In the genomic region with DNA sequence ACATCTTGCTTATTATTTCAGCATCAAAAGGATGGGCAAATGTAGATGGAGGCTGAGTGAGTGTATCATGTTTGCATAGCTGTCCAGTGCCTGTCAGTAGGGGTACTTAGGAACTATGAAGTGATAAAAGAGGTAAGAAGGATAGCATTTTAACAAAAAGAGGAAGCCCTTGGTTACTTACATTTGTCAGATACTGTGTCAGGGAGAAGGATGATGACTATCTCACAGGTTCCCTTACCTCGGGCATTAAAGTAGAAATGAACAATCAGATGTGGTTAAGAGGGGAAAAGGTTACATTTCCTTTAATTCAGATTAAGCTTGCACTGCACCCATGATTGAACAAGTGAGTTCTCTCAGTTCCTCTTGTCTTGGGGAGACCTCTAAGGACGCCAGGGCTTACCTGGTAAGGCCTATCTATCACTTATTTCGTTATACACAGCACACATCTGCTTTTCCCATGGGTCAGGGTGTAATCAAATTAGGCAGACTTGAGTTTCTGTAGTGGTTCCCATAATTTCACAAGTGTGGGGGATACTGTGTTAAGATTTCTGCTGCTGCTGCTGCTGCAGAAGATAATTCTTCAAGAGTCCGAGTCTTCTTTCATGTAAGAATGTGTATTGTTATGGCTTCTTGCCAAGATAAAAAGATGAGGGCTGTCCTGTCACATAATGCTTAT, we compare ENCODE assay signal across 9 cellular contexts. TPM values are rescaled to one million over a fixed set of nuclear protein-coding genes. Genes with fewer than 3 reads are reported as not detected.
DNase-seq lines count a peak whose midpoint lies in the region; ATAC-seq, FAIRE-seq and TF ChIP-seq lines count a peak whose summit lies in the region.
"Had no signal": no experiment of that assay in that cellular context is flagged by ENCODE, and none has a peak within 500 bp of the region (broad histone marks: within the 10 kb centered on the region; RNA-seq: fewer than 3 reads in every experiment).

No MANE protein-coding gene starts in this region.

- peaks cover 8% of the 10 kb centered on the region in 2 experiments for H4K20me1 ChIP-seq in H1 (replicated peaks in 1 of 2; ENCODE audit: control insufficient read depth in 1 of 2, insufficient read depth in 2 of 2, low read length in 2 of 2)

- no peak overlapping the region for H3K4ac ChIP-seq in H1 (replicated peaks; ENCODE audit: insufficient read length, low read depth, low read length)

- TF ChIP-seq POLR2A in H1 (IDR thresholded peaks at IDR 0.05; ENCODE audit: control extremely low read depth in 1 of 2, low read depth in 2 of 2, low read length in 2 of 2) = no peak
- no peak for TF ChIP-seq POLR2A in spleen (IDR thresholded peaks at IDR 0.05)

- no peak overlapping the region for H2AK5ac ChIP-seq in H1 (ENCODE audit: low read depth, low read length)

- H2BK5ac ChIP-seq in H1 (ENCODE audit: low read depth, low read length) = no peak overlapping the region

- no peak for FAIRE-seq in H1 (lab: Jason Lieb, UNC)
- FAIRE-seq: endometrium had no signal

- no peak overlapping the region for H2BK12ac ChIP-seq in H1 (ENCODE audit: low read depth, low read length)

- H2AFZ ChIP-seq in H1 (ENCODE audit: low read length) = no peak overlapping the region

- no peak overlapping the region for H3K23ac ChIP-seq in H1 (ENCODE audit: insufficient read length)

- peak overlapping the region; percentile 99 to 100 for H3K27ac ChIP-seq in right atrium auricular region
- peak overlapping the region; percentile 45 for H3K27ac ChIP-seq in Panc1 (ENCODE audit: low read length)
- no peak overlapping the region for H3K27ac ChIP-seq in H1 (ENCODE audit: low read depth, low read length)
- H3K27ac ChIP-seq in spleen = peak overlapping the region; percentile 61 to 100 (median 99)

- in situ Hi-C loops in Panc1 (cut with HindIII; ENCODE audit: low pct_unique_long_range_greater_than_20kb, low sequenced_read_pairs) = no loop called here

- peaks cover 3 to 73% of the 10 kb centered on the region in 2 experiments for H3K79me2 ChIP-seq in H1 (ENCODE audit: control insufficient read depth in 1 of 2, insufficient read depth in 2 of 2, low read length in 2 of 2)

- TF ChIP-seq RAD21 in H1 (IDR thresholded peaks at IDR 0.05 in 1 of 2, conservative IDR thresholded peaks at IDR 0.05 in 1 of 2; ENCODE audit: low read depth in 2 of 2, low read length in 2 of 2) = no peak

- H3K23me2 ChIP-seq in H1 (ENCODE audit: low read depth, low read length) = peaks cover 5% of the 10 kb centered on the region; the same call in 1 of the 2 replicates

- H2BK120ac ChIP-seq in H1 (replicated peaks; ENCODE audit: low read depth, low read length) = no peak overlapping the region

- 76% methylated on average over 4 of the region's 4 CpGs; no CpG with 5 or more reads in 1 of the 2 experiments for WGBS in H1 (ENCODE audit: extremely low coverage in 1 of 2, insufficient coverage in 1 of 2, insufficient read length in 1 of 2, insufficient replicate concordance in 2 of 2, low coverage in 1 of 2, low lambda C conversion rate in 2 of 2, missing lambda C conversion rate in 1 of 2), 2 experiments
- 11 to 18% (median 16%) methylated on average over 4 of the region's 4 CpGs for WGBS in spleen, 5 donors

- BruUV-seq in Panc1 (replicated peaks; lab: Mats Ljungman, UMichigan) = no TSS peak

- no peak overlapping the region for H3K4me2 ChIP-seq in H1 (ENCODE audit: insufficient read depth in 1 of 2, low read depth in 2 of 2, low read length in 2 of 2)

- H3K4me1 ChIP-seq in right atrium auricular region (peaks cover 0 to 69% of the 10 kb centered on the region in 2 donors), Panc1 (ENCODE audit: control insufficient read depth, insufficient read depth, low read length) (peaks cover 34% of the 10 kb centered on the region), H1 (replicated peaks in 1 of 4; ENCODE audit: control insufficient read depth in 3 of 4, insufficient read depth in 4 of 4, low read length in 3 of 4) (peaks cover 0 to 8% (median 1%) of the 10 kb centered on the region in 4 experiments; a peak in 4 of 7 replicates), spleen (peaks cover 55 to 88% (median 86%) of the 10 kb centered on the region in 6 donors)

- H3K9me3 ChIP-seq in right atrium auricular region (no peaks in the 10 kb centered on the region), Panc1 (ENCODE audit: control insufficient read depth, insufficient read depth, low read depth, low read length) (no peaks in the 10 kb centered on the region), H1 (ENCODE audit: insufficient read depth in 2 of 2, low read depth in 1 of 2, low read length in 1 of 2) (no peaks in the 10 kb centered on the region), spleen (no peaks in the 10 kb centered on the region)

- H4K91ac ChIP-seq in H1 (replicated peaks; ENCODE audit: insufficient read length, low read length) = no peak overlapping the region

- H2BK20ac ChIP-seq in H1 (ENCODE audit: low read length) = no peak overlapping the region

- POLR2A ChIA-PET in Panc1 (lab: Charles Lee) = interaction anchor here (0.6 kb wide), 1 partner anchor 293 kb away, joined by 3 read pairs; no protein-coding TSS in a partner anchor
- POLR2A ChIA-PET in H1 (lab: Charles Lee; ENCODE audit: partially characterized antibody) = no interaction called here

- H4K5ac ChIP-seq in H1 (ENCODE audit: insufficient read length, low read depth, low read length) = no peak overlapping the region

- DNase-seq in right atrium auricular region (ENCODE audit: low spot score) = no peak
- no peak for DNase-seq in Right ventricle myocardium inferior (ENCODE audit: missing footprints)
- DNase-seq in Panc1 (ENCODE audit: low read depth, low spot score) = no peak
- no peak for DNase-seq in H1 (ENCODE audit: low read depth in 1 of 2, low spot score in 2 of 2)
- DNase-seq in spleen = no peak
- DNase-seq in NK-92 treated with Interleukin-12 subunit alpha and Interleukin-12 subunit beta, amount 100 ng/mL, for 24 hours (lab: John Stamatoyannopoulos, UW) = no peak
- DNase-seq in AG20443 (ENCODE audit: low spot score) = no peak

- intact Hi-C loops in Right ventricle myocardium inferior (cut with DNase I) = no loop called here
- intact Hi-C loops in Panc1 (cut with micrococcal nuclease; ENCODE audit: unreplicated experiment) = no loop called here
- intact Hi-C loops in spleen (cut with DNase I; ENCODE audit: low total_unique reads) = no loop called here

- peak overlapping the region in 1 of 2 donors; percentile 85 for H3K4me3 ChIP-seq in right atrium auricular region
- H3K4me3 ChIP-seq in Panc1 (ENCODE audit: low read depth in 2 of 2, low read length in 2 of 2) = no peak overlapping the region
- no peak overlapping the region for H3K4me3 ChIP-seq in H1 (ENCODE audit: extremely low read depth in 1 of 4, insufficient read depth in 2 of 4, low read depth in 3 of 4, low read length in 4 of 4)
- H3K4me3 ChIP-seq in spleen = peak overlapping the region in 5 of 8 donors; percentile 6 to 83 (median 14)

- H3K27me3 ChIP-seq in right atrium auricular region = no peaks in the 10 kb centered on the region
- H3K27me3 ChIP-seq in Panc1 (ENCODE audit: control insufficient read depth, insufficient read depth, low read length) = no peaks in the 10 kb centered on the region
- H3K27me3 ChIP-seq in H1 (replicated peaks in 1 of 4; ENCODE audit: control insufficient read depth in 3 of 4, extremely low read depth in 1 of 4, insufficient read depth in 3 of 4, low read length in 3 of 4) = peaks cover 0 to 10% (median 5%) of the 10 kb centered on the region in 4 experiments; a peak in 5 of 7 replicates
- H3K27me3 ChIP-seq in spleen (replicated peaks in 1 of 7) = no peaks in the 10 kb centered on the region

- no peak for TF ChIP-seq EP300 in H1 (IDR thresholded peaks at IDR 0.05; ENCODE audit: borderline replicate concordance in 1 of 2, low read depth in 2 of 2, low read length in 2 of 2)

- H3K36me3 ChIP-seq in right atrium auricular region (peaks cover 43% of the 10 kb centered on the region), Panc1 (ENCODE audit: control insufficient read depth, insufficient read depth, low read length) (no peaks in the 10 kb centered on the region; the same call in none of the 2 replicates), H1 (ENCODE audit: control insufficient read depth in 2 of 4, insufficient read depth in 4 of 4, low read length in 3 of 4) (peaks cover 0 to 7% (median 0%) of the 10 kb centered on the region in 4 experiments; a peak in 1 of 8 replicates), spleen (peaks cover 0 to 36% (median 9%) of the 10 kb centered on the region in 6 donors)

- no peak overlapping the region for H3K14ac ChIP-seq in H1 (ENCODE audit: insufficient read length)

- H3K79me1 ChIP-seq in H1 (ENCODE audit: low read depth, low read length) = 0 out of 2 replicates have a peak, but pooled peaks cover 3% of the 10 kb centered on the region

- H3K18ac ChIP-seq in H1 (ENCODE audit: extremely low read depth, low read length) = no peak overlapping the region

- H3K56ac ChIP-seq in H1 (replicated peaks; ENCODE audit: insufficient read length, low read depth, low read length) = no peak overlapping the region

- no peak overlapping the region for H3K9ac ChIP-seq in H1 (replicated peaks in 1 of 4; ENCODE audit: extremely low read depth in 1 of 4, low read depth in 3 of 4, low read length in 3 of 4)

- peak overlapping the region; percentile 4; the same call in 1 of the 2 replicates for H2BK15ac ChIP-seq in H1 (ENCODE audit: low read length)

- no peak overlapping the region for H4K8ac ChIP-seq in H1 (ENCODE audit: extremely low read depth, insufficient read depth, low read length)

- no peak for TF ChIP-seq CTCF in right atrium auricular region (IDR thresholded peaks at IDR 0.05)
- TF ChIP-seq CTCF in Panc1 (IDR thresholded peaks at IDR 0.05) = no peak
- no peak for TF ChIP-seq CTCF in H1 (IDR thresholded peaks at IDR 0.05; ENCODE audit: control extremely low read depth in 1 of 3, insufficient read depth in 1 of 3, low read depth in 1 of 3, low read length in 3 of 3)
- no peak for TF ChIP-seq CTCF in spleen (IDR thresholded peaks at IDR 0.05 in 8 of 11, conservative IDR thresholded peaks at IDR 0.05 in 3 of 11)

- ATAC-seq in Right ventricle myocardium inferior (no peak), HG03025 (IDR thresholded peaks at IDR 0.05; ENCODE audit: low FRiP score, unreplicated experiment) (peak; percentile 52), Panc1 (no peak)

- CTCF ChIA-PET in Panc1 (lab: Charles Lee) (interaction anchor here (0.7 kb wide), 1 partner anchor 223 kb away, joined by 5 read pairs; no protein-coding TSS in a partner anchor), H1 (lab: Charles Lee; ENCODE audit: partially characterized antibody) (interaction anchor here (1.9 kb wide), 1 partner anchor 17 kb away, joined by 7 read pairs; no protein-coding TSS in a partner anchor)

RNA-seq across cellular contexts. Expression of gene FOXO3, which starts 4.5 kb away (rescaled TPM):
- total RNA-seq in right atrium auricular region (10 to 100 TPM; 54.5 to 60.9 TPM), Right ventricle myocardium inferior (32.3 TPM), Panc1 (2021; ENCODE audit: unreplicated experiment) (43.8 TPM), spleen (10 to 100 TPM; 45.8 to 86.9 (median 75.2) TPM)
- polyA plus RNA-seq in Panc1 (2012; ENCODE audit: insufficient read length) = 20.6 TPM
- 19.3 and 20.2 TPM in 2 replicates for total RNA-seq in H1 (2021; fragmentation: NEBNext Ultra II Directional; extraction: Animal tissue kit (Norgen Biotek cat#: 25700))
- polyA plus RNA-seq in H1 (2011; rRNA removed) (13.1 and 17.0 TPM in 2 replicates), spleen (10 to 100 TPM in 2 of 3 donors, 1 to 10 TPM in 1; 9.4 to 12.6 (median 12.0) TPM)
- 11.8 TPM for polyA plus RNA-seq in H1 (2011; cell fraction: cytosol; rRNA removed)
- polyA plus RNA-seq in H1 (2011; cell fraction: nucleus; rRNA removed) = 18.4 TPM
- 8.1 to 9.8 TPM (median 9.7 TPM) in 4 replicates for polyA plus RNA-seq in H1 (2012, experiment 1 of 2)
- 1.2 TPM for polyA plus RNA-seq in H1 (2012, experiment 2 of 2)
- polyA plus RNA-seq in H1 (2013, experiment 1 of 2) = 9.0 TPM
- 9.8 TPM for polyA plus RNA-seq in H1 (2013, experiment 2 of 2)
- polyA minus RNA-seq in H1 (2011; rRNA and poly(A)+ RNA removed) = 65.0 and 75.5 TPM in 2 replicates
- 23.7 TPM for polyA minus RNA-seq in H1 (2011; cell fraction: cytosol; rRNA and poly(A)+ RNA removed)
- 39.2 TPM for polyA minus RNA-seq in H1 (2011; cell fraction: nucleus; rRNA and poly(A)+ RNA removed)

Comparison
In these comparisons a context has a peak if more than half of its experiments do, and no peak if none do; other contexts are left out.
1. H3K4me3 ChIP-seq: peak in spleen (5 of 8); none in Panc1 (0 of 2) and H1 (0 of 4).